ENCODE assay signal across 1 cellular context in genomic region chr1:25430666-25431494, GRCh38.
TF ChIP-seq lines count a peak whose summit lies in the region.

TSS of gene MACO1 (plus strand) at chr1:25430897. CDS start at chr1:25431099, 202 bp downstream.

TF ChIP-seq in K562, 482 proteins besides CTCF, POLR2A, EP300 and RAD21 (continued from another document and continues in another):
- TF ChIP-seq DIDO1 (tag; IDR thresholded peaks at IDR 0.05; ENCODE audit: low read depth) (no peak), ELF2 (CRISPR knock-in tag; IDR thresholded peaks at IDR 0.05) (no peak), ZNF184 (CRISPR knock-in tag; IDR thresholded peaks at IDR 0.05) (no peak), FOXM1 (IDR thresholded peaks at IDR 0.05; ENCODE audit: low read depth) (no peak), FOXM1 (CRISPR knock-in tag; IDR thresholded peaks at IDR 0.05; ENCODE audit: low read depth) (no peak), HMBOX1 (IDR thresholded peaks at IDR 0.05) (no peak; the same call in 1 of the 2 replicates), ZNF274 (IDR thresholded peaks at IDR 0.05; ENCODE audit: borderline replicate concordance, low read depth, low read length) (no peak), ELK3 (CRISPR knock-in tag; IDR thresholded peaks at IDR 0.05) (no peak), PHTF2 (CRISPR knock-in tag; IDR thresholded peaks at IDR 0.05) (no peak), TARDBP (IDR thresholded peaks at IDR 0.05) (no peak), BMI1 (IDR thresholded peaks at IDR 0.05; ENCODE audit: low read length) (no peak), ETV5 (CRISPR knock-in tag; IDR thresholded peaks at IDR 0.05; ENCODE audit: low read depth) (peak; percentile 59; the same call in 1 of the 2 replicates), ZNF511 (CRISPR knock-in tag; IDR thresholded peaks at IDR 0.05) (0 out of 2 replicates have a peak, but pooled peaks have one; percentile 82), KLF16 (IDR thresholded peaks at IDR 0.05) (no peak), HDAC6 (IDR thresholded peaks at IDR 0.05; ENCODE audit: low read depth, low read length) (no peak), CBX3 (IDR thresholded peaks at IDR 0.05; ENCODE audit: borderline replicate concordance in 1 of 2, low read length in 2 of 2) (no peak), MCM5 (IDR thresholded peaks at IDR 0.05; ENCODE audit: low read depth) (no peak), STAG1 (CRISPR knock-in tag; IDR thresholded peaks at IDR 0.05; ENCODE audit: borderline replicate concordance) (no peak), USF2 (CRISPR knock-in tag; IDR thresholded peaks at IDR 0.05) (no peak), POLR3G (IDR thresholded peaks at IDR 0.05; ENCODE audit: extremely low read depth, insufficient read length, insufficient replicate concordance) (no peak), E2F1 (CRISPR knock-in tag; IDR thresholded peaks at IDR 0.05) (no peak), DNMT1 (IDR thresholded peaks at IDR 0.05) (no peak), HMGXB4 (CRISPR knock-in tag; IDR thresholded peaks at IDR 0.05) (no peak; the same call in 1 of the 2 replicates), ETS2 (tag; IDR thresholded peaks at IDR 0.05; ENCODE audit: borderline replicate concordance, poor library complexity, severe bottlenecking) (no peak), NR3C1 (CRISPR knock-in tag; IDR thresholded peaks at IDR 0.05) (no peak), VEZF1 (CRISPR knock-in tag; IDR thresholded peaks at IDR 0.05) (peak; percentile 95), RBM22 (IDR thresholded peaks at IDR 0.05; ENCODE audit: low read depth, low read length, poor library complexity, severe bottlenecking) (peak; percentile 44), CBFB (CRISPR knock-in tag; IDR thresholded peaks at IDR 0.05) (no peak), TRIM28 (IDR thresholded peaks at IDR 0.05) (no peak), ZNF778 (CRISPR knock-in tag; IDR thresholded peaks at IDR 0.05) (no peak), MLLT1 (IDR thresholded peaks at IDR 0.05) (peak in 1 of 2 experiments; percentile 68; a peak in 1 of 4 replicates), ZNF282 (CRISPR knock-in tag; IDR thresholded peaks at IDR 0.05) (no peak), RNF2 (IDR thresholded peaks at IDR 0.05) (no peak), ZZZ3 (IDR thresholded peaks at IDR 0.05) (no peak), TEAD1 (CRISPR knock-in tag; IDR thresholded peaks at IDR 0.05) (peak in 1 of 2 experiments; percentile 83; a peak in 1 of 4 replicates), ZBTB17 (CRISPR knock-in tag; IDR thresholded peaks at IDR 0.05) (no peak), MIER1 (IDR thresholded peaks at IDR 0.05; ENCODE audit: low read depth) (no peak), CC2D1A (IDR thresholded peaks at IDR 0.05) (no peak), NFE2L1 (tag; IDR thresholded peaks at IDR 0.05; ENCODE audit: borderline replicate concordance, low read depth) (no peak), CAMTA2 (CRISPR knock-in tag; conservative IDR thresholded peaks at IDR 0.05) (no peak), FOXJ3 (CRISPR knock-in tag; IDR thresholded peaks at IDR 0.05) (no peak), THRAP3 (IDR thresholded peaks at IDR 0.05; ENCODE audit: borderline replicate concordance) (no peak), NR2C2 (CRISPR knock-in tag; IDR thresholded peaks at IDR 0.05) (0 out of 2 replicates have a peak, but pooled peaks have one; percentile 27), NR2C2 (tag; IDR thresholded peaks at IDR 0.05) (0 out of 2 replicates have a peak, but pooled peaks have one; percentile 16), ATF4 (CRISPR knock-in tag; IDR thresholded peaks at IDR 0.05) (no peak), ZBTB34 (CRISPR knock-in tag; IDR thresholded peaks at IDR 0.05) (no peak), ZBTB49 (CRISPR knock-in tag; IDR thresholded peaks at IDR 0.05; ENCODE audit: borderline replicate concordance) (no peak), CBX2 (IDR thresholded peaks at IDR 0.05; ENCODE audit: insufficient read depth, low read length, poor library complexity, severe bottlenecking) (no peak), ZBTB12 (CRISPR knock-in tag; IDR thresholded peaks at IDR 0.05) (no peak), XRCC4 (IDR thresholded peaks at IDR 0.05; ENCODE audit: extremely low read depth, insufficient read depth, insufficient read length) (no peak), RB1 (IDR thresholded peaks at IDR 0.05; ENCODE audit: low read depth) (peak; percentile 34; the same call in 1 of the 2 replicates)
